15 cellular contexts compared by ENCODE assay signal in genomic region chr6:166621114-166621540, GRCh38. TPM values are rescaled to one million over a fixed set of nuclear protein-coding genes. Genes with fewer than 3 reads are reported as not detected.
DNase-seq lines count a peak whose midpoint lies in the region; ATAC-seq and TF ChIP-seq lines count a peak whose summit lies in the region.
"Had no signal": no experiment of that assay in that cellular context is flagged by ENCODE, and none has a peak within 500 bp of the region (broad histone marks: within the 10 kb centered on the region; RNA-seq: fewer than 3 reads in every experiment).

No MANE protein-coding gene starts in this region.

- no peaks in the 10 kb centered on the region for H3K4me1 Mint-ChIP-seq in Caco-2 (ENCODE audit: low read depth, unreplicated experiment)
- peaks cover 7% of the 10 kb centered on the region for H3K4me1 Mint-ChIP-seq in activated naive CD4-positive, alpha-beta T cell treated with anti-CD3 and anti-CD28 coated beads for 36 hours (ENCODE audit: low read depth)

- peaks cover 23% of the 10 kb centered on the region for H3F3A ChIP-seq in PC-9 (ENCODE audit: insufficient read depth, low read depth)

- H3K79me2 ChIP-seq in PC-9 (ENCODE audit: low read depth), result peaks cover 40% of the 10 kb centered on the region
- peaks cover 76% of the 10 kb centered on the region for H3K79me2 ChIP-seq in osteoblast (ENCODE audit: insufficient read depth, low read length)

- CTCF ChIA-PET in AG04449 (lab: Yijun Ruan, JAX), result interaction anchor here (1.3 to 1.4 kb wide), 4 partner anchors 8 to 219 kb away, joined by 3 to 7 read pairs (median 4); no protein-coding TSS in a partner anchor
- CTCF ChIA-PET in PC-9 (lab: Charles Lee), result no interaction called here
- CTCF ChIA-PET in Caco-2 (lab: Charles Lee), result no interaction called here
- CTCF ChIA-PET in activated naive CD4-positive, alpha-beta T cell treated with anti-CD3 and anti-CD28 coated beads for 36 hours (lab: Charles Lee), result interaction anchor here (0.6 kb wide), 1 partner anchor 14 kb away, joined by 3 read pairs; no protein-coding TSS in a partner anchor

- DNase-seq in AG04449 (ENCODE audit: low read depth, low spot score), result no peak
- DNase-seq in PC-9, result peak in 1 of 2 experiments; percentile 21
- no peak for DNase-seq in esophagus squamous epithelium (lab: John Stamatoyannopoulos, UW)
- DNase-seq in osteoblast (ENCODE audit: insufficient read length, low spot score, missing footprints), result no peak
- DNase-seq in Caco-2, result no peak
- DNase-seq in activated CD4-positive, alpha-beta T cell treated with anti-CD3 and anti-CD28 coated beads for 48 hours, result no peak
- DNase-seq in activated naive CD4-positive, alpha-beta T cell treated with anti-CD3 and anti-CD28 coated beads for 36 hours, result no peak
- DNase-seq: activated CD4-positive, alpha-beta memory T cell treated with anti-CD3 and anti-CD28 coated beads for 36 hours; DMS 273 treated with DMSO at 0.1 percent for 48 hours; NCI-H2029 treated with DMSO at 0.1 percent for 48 hours; SJCRH30; spleen had no signal

- POLR2A ChIA-PET in AG04449 (lab: Yijun Ruan, JAX), result no interaction called here
- POLR2A ChIA-PET in PC-9 (lab: Charles Lee; ENCODE audit: unreplicated experiment), result no interaction called here
- POLR2A ChIA-PET in Caco-2 (lab: Charles Lee), result no interaction called here

- H3K4me2 ChIP-seq in PC-9 (peak overlapping the region; percentile 66), osteoblast (ENCODE audit: insufficient read depth, low read length) (peak overlapping the region; percentile 66)

- no peak for TF ChIP-seq POLR2A in esophagus squamous epithelium (IDR thresholded peaks at IDR 0.05)

- no peaks in the 10 kb centered on the region for H3K9me2 ChIP-seq in PC-9 (ENCODE audit: insufficient read depth)

- H2AFZ ChIP-seq in PC-9 (no peak overlapping the region), osteoblast (ENCODE audit: low read length) (no peak overlapping the region)

- no peak overlapping the region for H3K27ac Mint-ChIP-seq in Caco-2 (ENCODE audit: unreplicated experiment)
- no peak overlapping the region for H3K27ac Mint-ChIP-seq in activated naive CD4-positive, alpha-beta T cell treated with anti-CD3 and anti-CD28 coated beads for 36 hours
- H3K27ac Mint-ChIP-seq: activated CD4-positive, alpha-beta memory T cell treated with anti-CD3 and anti-CD28 coated beads for 36 hours; activated T-helper 17 cell treated with anti-CD3 and anti-CD28 coated beads, Interleukin-2, amount 50 U/mL, for 72 hours had no signal

- no peak for TF ChIP-seq CTCF in AG04449 (IDR thresholded peaks at IDR 0.05; ENCODE audit: insufficient read depth, low read length, missing control alignments)
- no peak for TF ChIP-seq CTCF in PC-9 (conservative IDR thresholded peaks at IDR 0.05)
- no peak for TF ChIP-seq CTCF in esophagus squamous epithelium (IDR thresholded peaks at IDR 0.05)
- no peak for TF ChIP-seq CTCF in osteoblast (IDR thresholded peaks at IDR 0.05; ENCODE audit: extremely low read depth, low read depth, low read length)
- no peak for TF ChIP-seq CTCF in Caco-2 (IDR thresholded peaks at IDR 0.05; ENCODE audit: insufficient read depth in 1 of 2, low read depth in 1 of 2, low read length in 1 of 2, severe bottlenecking in 1 of 2, unreplicated experiment in 1 of 2)

- no peaks in the 10 kb centered on the region for H3K9me3 Mint-ChIP-seq in Caco-2 (ENCODE audit: unreplicated experiment)
- H3K9me3 Mint-ChIP-seq in activated naive CD4-positive, alpha-beta T cell treated with anti-CD3 and anti-CD28 coated beads for 36 hours, result no peaks in the 10 kb centered on the region
- H3K9me3 Mint-ChIP-seq: activated CD4-positive, alpha-beta memory T cell treated with anti-CD3 and anti-CD28 coated beads for 36 hours; activated T-helper 17 cell treated with anti-CD3 and anti-CD28 coated beads, Interleukin-2, amount 50 U/mL, for 72 hours had no signal

- intact Hi-C loops in PC-9 (cut with micrococcal nuclease; ENCODE audit: unreplicated experiment) (loop anchor here (2.0 to 10.0 kb wide), 2 partner anchors 90 to 374 kb away; partner anchors contain the start of gene CEP43), esophagus squamous epithelium (cut with DNase I) (no loop called here), Caco-2 (cut with micrococcal nuclease; ENCODE audit: unreplicated experiment) (no loop called here)
- intact Hi-C loops in activated naive CD4-positive, alpha-beta T cell treated with anti-CD3 and anti-CD28 coated beads for 36 hours (cut with micrococcal nuclease), result no loop called here

- peaks cover 10% of the 10 kb centered on the region for H3K27me3 Mint-ChIP-seq in Caco-2 (ENCODE audit: insufficient read depth, unreplicated experiment)
- peaks cover 12% of the 10 kb centered on the region for H3K27me3 Mint-ChIP-seq in activated naive CD4-positive, alpha-beta T cell treated with anti-CD3 and anti-CD28 coated beads for 36 hours (ENCODE audit: low read depth)

- 84 to 91% methylated on average over 6 of the region's 6 CpGs for WGBS in esophagus squamous epithelium, 2 donors

- H4K20me1 ChIP-seq in PC-9 (ENCODE audit: insufficient read depth) (no peaks in the 10 kb centered on the region), osteoblast (ENCODE audit: insufficient read depth, low read length) (no peaks in the 10 kb centered on the region)

- H3K4me1 ChIP-seq in PC-9 (replicated peaks; ENCODE audit: insufficient read depth) (peaks cover 55% of the 10 kb centered on the region), esophagus squamous epithelium (peaks cover 21 to 72% (median 22%) of the 10 kb centered on the region in 3 donors), osteoblast (ENCODE audit: insufficient read depth, low read length) (peaks cover 58% of the 10 kb centered on the region), Caco-2 (no peaks in the 10 kb centered on the region)
- H3K4me1 ChIP-seq: SJCRH30 had no signal

- H3K36me3 ChIP-seq in PC-9 (ENCODE audit: low read depth), result no peaks in the 10 kb centered on the region
- H3K36me3 ChIP-seq in esophagus squamous epithelium, result no peaks in the 10 kb centered on the region
- H3K36me3 ChIP-seq in osteoblast (ENCODE audit: insufficient read depth, low read length), result peaks cover 20% of the 10 kb centered on the region
- no peaks in the 10 kb centered on the region for H3K36me3 ChIP-seq in Caco-2 (ENCODE audit: control insufficient read depth, insufficient read depth, low read length)
- H3K36me3 ChIP-seq: SJCRH30 had no signal

- H3K27ac ChIP-seq in PC-9 (peak overlapping the region; percentile 87), esophagus squamous epithelium (peak overlapping the region; percentile 35 to 95 (median 86)), osteoblast (ENCODE audit: low read depth, low read length) (peak overlapping the region; percentile 97)
- H3K27ac ChIP-seq: neutrophil, SJCRH30 had no signal

- H3K4me3 Mint-ChIP-seq in Caco-2 (ENCODE audit: unreplicated experiment), result no peak overlapping the region
- H3K4me3 Mint-ChIP-seq in activated naive CD4-positive, alpha-beta T cell treated with anti-CD3 and anti-CD28 coated beads for 36 hours, result no peak overlapping the region
- H3K4me3 Mint-ChIP-seq: activated CD4-positive, alpha-beta memory T cell treated with anti-CD3 and anti-CD28 coated beads for 36 hours; activated T-helper 17 cell treated with anti-CD3 and anti-CD28 coated beads, Interleukin-2, amount 50 U/mL, for 72 hours had no signal

- BruUV-seq in PC-9 (replicated peaks; lab: Mats Ljungman, UMichigan) (no TSS peak), Caco-2 (replicated peaks; lab: Mats Ljungman, UMichigan) (no TSS peak)

- H3K4me3 ChIP-seq in AG04449 (ENCODE audit: low read depth, low read length) (peak overlapping the region; percentile 25; the same call in 1 of the 2 replicates), PC-9 (no peak overlapping the region), esophagus squamous epithelium (no peak overlapping the region), osteoblast (ENCODE audit: insufficient read depth, low read length) (no peak overlapping the region), Caco-2 (ENCODE audit: low read depth, low read length) (no peak overlapping the region)
- H3K4me3 ChIP-seq: SJCRH30, spleen had no signal

- H3K27me3 ChIP-seq in PC-9 (ENCODE audit: insufficient read depth, low read depth) (no peaks in the 10 kb centered on the region), esophagus squamous epithelium (peaks cover 0 to 18% (median 0%) of the 10 kb centered on the region in 4 donors), osteoblast (ENCODE audit: insufficient read depth, low read length) (no peaks in the 10 kb centered on the region), Caco-2 (replicated peaks; ENCODE audit: control insufficient read depth, insufficient read depth, low read length) (peaks cover 5% of the 10 kb centered on the region)
- H3K27me3 ChIP-seq: neutrophil, SJCRH30 had no signal

- no peak for ATAC-seq in GM19463 (IDR thresholded peaks at IDR 0.05; ENCODE audit: unreplicated experiment)
- ATAC-seq: activated T-helper 17 cell treated with anti-CD3 and anti-CD28 coated beads, Interleukin-2, amount 50 U/mL, for 72 hours had no signal

- H3K36me3 Mint-ChIP-seq in Caco-2 (ENCODE audit: insufficient read depth, unreplicated experiment), result no peaks in the 10 kb centered on the region
- H3K36me3 Mint-ChIP-seq in activated naive CD4-positive, alpha-beta T cell treated with anti-CD3 and anti-CD28 coated beads for 36 hours (ENCODE audit: low read depth), result peaks cover 4% of the 10 kb centered on the region

- no peaks in the 10 kb centered on the region for H3K9me3 ChIP-seq in PC-9 (ENCODE audit: insufficient read depth, low read depth)
- no peaks in the 10 kb centered on the region for H3K9me3 ChIP-seq in esophagus squamous epithelium
- H3K9me3 ChIP-seq in osteoblast (ENCODE audit: low read depth, low read length), result no peaks in the 10 kb centered on the region
- no peaks in the 10 kb centered on the region for H3K9me3 ChIP-seq in Caco-2
- H3K9me3 ChIP-seq: neutrophil, SJCRH30, spleen had no signal

RNA-seq across cellular contexts. Expression of gene RPS6KA2, which starts 5.9 kb away (rescaled TPM):
- 18.5 and 20.6 TPM in 2 replicates for total RNA-seq in PC-9 (2021)
- 10 to 100 TPM; 11.8 to 66.0 (median 19.2) TPM for total RNA-seq in esophagus squamous epithelium
- total RNA-seq in osteoblast, result 112 and 113 TPM in 2 replicates
- total RNA-seq in Caco-2 (2022), result 5.5 and 5.6 TPM in 2 replicates
- 10 to 100 TPM; 18.9 to 19.1 TPM for total RNA-seq in activated naive CD4-positive, alpha-beta T cell treated with anti-CD3 and anti-CD28 coated beads for 36 hours

RNA-seq across cellular contexts. Expression of gene RAMACL, which starts 34.6 kb away (rescaled TPM):
- total RNA-seq in PC-9 (2021) (0.52 and 0.73 TPM in 2 replicates), esophagus squamous epithelium (1 to 10 TPM in 3 of 4 donors, under 1 TPM in 1; 0.99 to 2.7 (median 1.3) TPM), osteoblast (3.3 and 4.1 TPM in 2 replicates), Caco-2 (2022) (0.20 and 0.39 TPM in 2 replicates)
- total RNA-seq in activated naive CD4-positive, alpha-beta T cell treated with anti-CD3 and anti-CD28 coated beads for 36 hours, result under 1 TPM; 0.52 to 0.89 TPM

Comparison
In these comparisons a context has a peak if more than half of its experiments do, and no peak if none do; other contexts are left out.
1. CTCF ChIA-PET loops: an anchor here in AG04449 (1.3 to 1.4 kb wide) and activated naive CD4-positive, alpha-beta T cell treated with anti-CD3 and anti-CD28 coated beads for 36 hours (0.6 kb wide); none called in PC-9 and Caco-2.